Comparison of ENCODE assay signal across 36 cellular contexts in the genomic region with DNA sequence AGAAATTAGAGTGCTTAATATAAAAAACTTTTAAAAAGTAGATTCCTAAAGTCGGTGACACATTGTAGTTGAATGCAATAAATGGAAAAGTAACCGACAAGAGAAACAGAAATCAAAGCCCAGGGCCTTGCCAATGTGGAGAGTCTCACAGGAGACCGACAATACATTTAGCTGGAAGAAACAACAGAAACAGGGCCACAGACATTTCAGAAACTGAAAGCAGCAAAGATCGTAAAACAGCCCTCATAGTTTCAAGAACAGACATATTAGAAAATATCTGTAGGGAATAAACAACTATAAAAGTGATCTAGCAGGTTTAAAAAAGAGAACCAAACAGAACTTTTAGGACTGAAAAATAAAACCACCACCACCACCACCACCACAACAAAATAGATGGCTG. TPM values are rescaled to one million over a fixed set of nuclear protein-coding genes. Genes with fewer than 3 reads are reported as not detected.
DNase-seq lines count a peak whose midpoint lies in the region; ATAC-seq, FAIRE-seq and TF ChIP-seq lines count a peak whose summit lies in the region.
"Had no signal": no experiment of that assay in that cellular context is flagged by ENCODE, and none has a peak within 500 bp of the region (broad histone marks: within the 10 kb centered on the region; RNA-seq: fewer than 3 reads in every experiment).

No MANE protein-coding gene starts in this region.

- peaks cover 7% of the 10 kb centered on the region for H3K9me3 Mint-ChIP-seq in activated T-helper 17 cell treated with anti-CD3 and anti-CD28 coated beads, Interleukin-2, amount 50 U/mL, for 72 hours
- peaks cover 21% of the 10 kb centered on the region for H3K9me3 Mint-ChIP-seq in mesothelial cell of epicardium
- H3K9me3 Mint-ChIP-seq: GM23338 had no signal

- H3K27me3 Mint-ChIP-seq in activated T-helper 17 cell treated with anti-CD3 and anti-CD28 coated beads, Interleukin-2, amount 50 U/mL, for 72 hours = no peaks in the 10 kb centered on the region
- H3K27me3 Mint-ChIP-seq in mesothelial cell of epicardium (ENCODE audit: low read depth) = no peaks in the 10 kb centered on the region
- H3K27me3 Mint-ChIP-seq: brain had no signal

- H3K36me3 ChIP-seq in ACC112 (ENCODE audit: insufficient read depth, low read length) = peaks cover 8% of the 10 kb centered on the region
- H3K36me3 ChIP-seq: esophagus muscularis mucosa, sigmoid colon, tibial artery, vagina had no signal

- H3K4me1 Mint-ChIP-seq in activated T-helper 17 cell treated with anti-CD3 and anti-CD28 coated beads, Interleukin-2, amount 50 U/mL, for 72 hours = no peaks in the 10 kb centered on the region
- no peaks in the 10 kb centered on the region for H3K4me1 Mint-ChIP-seq in mesothelial cell of epicardium
- H3K4me1 Mint-ChIP-seq: brain had no signal

- FAIRE-seq in GM19239 (lab: Jason Lieb, UNC) = peak; percentile 39
- FAIRE-seq: GM12892, kidney, TTC549 had no signal

- H2AFZ ChIP-seq in ACC112 (ENCODE audit: low read length, unreplicated experiment) = peak overlapping the region; percentile 39
- H2AFZ ChIP-seq: GM23338 had no signal

- peak overlapping the region; percentile 2 for H3K4me3 Mint-ChIP-seq in activated T-helper 17 cell treated with anti-CD3 and anti-CD28 coated beads, Interleukin-2, amount 50 U/mL, for 72 hours
- H3K4me3 Mint-ChIP-seq in mesothelial cell of epicardium = no peak overlapping the region
- H3K4me3 Mint-ChIP-seq: activated T-cell treated with anti-CD3 and anti-CD28 coated beads, Interleukin-2, amount 50 U/mL, for 4 hours; brain; GM23338 had no signal

- no peaks in the 10 kb centered on the region for H3K36me3 Mint-ChIP-seq in activated T-helper 17 cell treated with anti-CD3 and anti-CD28 coated beads, Interleukin-2, amount 50 U/mL, for 72 hours (ENCODE audit: low read depth)
- H3K36me3 Mint-ChIP-seq in mesothelial cell of epicardium = peaks cover 18% of the 10 kb centered on the region

- peak overlapping the region; percentile 16 for H3K27ac Mint-ChIP-seq in activated T-helper 17 cell treated with anti-CD3 and anti-CD28 coated beads, Interleukin-2, amount 50 U/mL, for 72 hours
- peak overlapping the region; percentile 31 for H3K27ac Mint-ChIP-seq in mesothelial cell of epicardium
- H3K27ac Mint-ChIP-seq: brain, GM23338 had no signal

- TF ChIP-seq CTCF in mesothelial cell of epicardium (IDR thresholded peaks at IDR 0.05; ENCODE audit: unreplicated experiment) = no peak

- H3K4me1 ChIP-seq in ACC112 (ENCODE audit: control insufficient read depth, insufficient read depth, low read length, unreplicated experiment) = no peaks in the 10 kb centered on the region
- H3K4me1 ChIP-seq: BLaER1 treated with 17β-estradiol and CSF1 and Interleukin-3, amounts not matched to agents 10 nM and 100 nM; Caco-2; esophagus muscularis mucosa; heart right ventricle; psoas muscle; sigmoid colon; tibial artery; vagina had no signal

- H3K27ac ChIP-seq in ACC112 (ENCODE audit: low read depth, low read length) = no peak overlapping the region
- H3K27ac ChIP-seq: BLaER1 treated with 17β-estradiol and CSF1 and Interleukin-3, amounts not matched to agents 10 nM and 100 nM; esophagus muscularis mucosa; heart right ventricle; psoas muscle; sigmoid colon; SK-N-MC; tibial artery; vagina had no signal

- H3K79me2 ChIP-seq in ACC112 (ENCODE audit: control insufficient read depth, insufficient read depth, low read length, unreplicated experiment) = no peaks in the 10 kb centered on the region

- H3K27me3 ChIP-seq in ACC112 (ENCODE audit: insufficient read depth, low read length) = no peaks in the 10 kb centered on the region
- H3K27me3 ChIP-seq: BLaER1 treated with 17β-estradiol and CSF1 and Interleukin-3, amounts not matched to agents 10 nM and 100 nM; esophagus muscularis mucosa; sigmoid colon; tibial artery; vagina had no signal

- ATAC-seq in activated T-helper 17 cell treated with anti-CD3 and anti-CD28 coated beads, Interleukin-2, amount 50 U/mL, for 72 hours (replicated peaks) = no peak
- ATAC-seq in GM21367 (IDR thresholded peaks at IDR 0.05; ENCODE audit: unreplicated experiment) (no peak), HG02885 (IDR thresholded peaks at IDR 0.05; ENCODE audit: poor library complexity, unreplicated experiment) (no peak)
- ATAC-seq: activated T-cell treated with anti-CD3 and anti-CD28 coated beads, Interleukin-2, amount 50 U/mL, for 4 hours; GM23338; heart right ventricle; left ventricle myocardium superior; psoas muscle had no signal

- peak overlapping the region; percentile 48 for H3K4me3 ChIP-seq in ACC112 (ENCODE audit: low read depth, low read length)
- H3K4me3 ChIP-seq: BLaER1 treated with 17β-estradiol and CSF1 and Interleukin-3, amounts not matched to agents 10 nM and 100 nM; esophagus muscularis mucosa; GM23338; heart right ventricle; psoas muscle; sigmoid colon; SK-N-MC; tibial artery; vagina had no signal

- DNase-seq in GM19239 (ENCODE audit: insufficient read length, low spot score) = no peak
- DNase-seq in mesothelial cell of epicardium (ENCODE audit: low spot score in 2 of 2, unreplicated experiment in 2 of 2) = no peak
- DNase-seq in HCEC 1CT = no peak
- DNase-seq: activated naive CD4-positive, alpha-beta T cell treated with anti-CD3 and anti-CD28 coated beads, Interleukin-2, amount 50 U/mL, for 16 hours; activated T-cell treated with anti-CD3 and anti-CD28 coated beads, Interleukin-2, amount 50 U/mL, for 4 hours; amniotic stem cell; Caco-2; dermis blood vessel endothelial cell; DMS53; heart right ventricle; kidney; left ventricle myocardium superior; NCI-H1092; NCI-H187; NCI-H524 treated with DMSO at 0.1 percent for 48 hours; NK-92 treated with Interleukin-12 subunit alpha and Interleukin-12 subunit beta, amount 100 ng/mL, for 24 hours; occipital lobe; psoas muscle; sigmoid colon; stimulated activated CD4-positive, alpha-beta T cell treated with anti-CD3 and anti-CD28 coated beads, Interleukin-12 subunit alpha, Interleukin-12 subunit beta, amount 100 ng/mL, for 4 hours; stimulated activated CD4-positive, alpha-beta T cell treated with anti-CD3 and anti-CD28 coated beads, Interleukin-2, amount 100 ng/mL, for 48 hours; tibial artery had no signal

RNA-seq across cellular contexts. Expression of a gene that starts 49.5 kb away (rescaled TPM):
- 1 to 10 TPM; 2.6 to 2.7 TPM for total RNA-seq in activated T-helper 17 cell treated with anti-CD3 and anti-CD28 coated beads, Interleukin-2, amount 50 U/mL, for 72 hours
- total RNA-seq in mesothelial cell of epicardium = not detected in 3 replicates
- total RNA-seq: Caco-2, dermis blood vessel endothelial cell, frontal cortex, GM23338, LHCN-M2, occipital lobe, sigmoid colon, vagina had no signal
